10 cellular contexts compared by ENCODE assay signal in the genomic region with DNA sequence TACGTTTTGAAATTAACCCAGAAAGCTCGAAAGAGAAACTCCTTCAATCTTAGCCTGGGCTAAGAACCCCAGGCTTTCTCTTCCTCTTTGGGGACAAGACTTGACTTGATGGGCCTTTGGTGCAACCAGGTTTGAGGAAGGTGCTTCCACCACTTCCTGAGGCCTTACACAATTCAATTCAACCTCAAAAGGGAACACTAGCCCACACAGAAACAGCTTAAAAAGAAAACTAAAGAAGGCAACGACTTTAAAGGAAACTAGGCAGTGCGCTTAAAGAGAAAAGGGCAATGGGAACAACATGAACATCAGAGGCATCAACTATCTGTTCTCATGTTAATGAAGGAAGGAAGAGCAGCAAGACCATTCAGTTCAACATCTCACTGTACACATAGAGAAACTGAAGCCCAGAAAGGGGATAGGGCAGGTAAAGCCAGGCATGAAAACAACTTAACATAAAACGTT. TPM values are rescaled to one million over a fixed set of nuclear protein-coding genes. Genes with fewer than 3 reads are reported as not detected.
A peak's percentile ranks its signal among the peaks of the same experiment; 100 is the strongest.
DNase-seq lines count a peak whose midpoint lies in the region; ATAC-seq and FAIRE-seq lines count a peak whose summit lies in the region.
"Had no signal": no experiment of that assay in that cellular context is flagged by ENCODE, and none has a peak within 500 bp of the region (broad histone marks: within the 10 kb centered on the region; RNA-seq: fewer than 3 reads in every experiment).

No MANE protein-coding gene starts in this region.

- peaks cover 41% of the 10 kb centered on the region for H3K4me1 Mint-ChIP-seq in activated CD8-positive, alpha-beta memory T cell treated with anti-CD3 and anti-CD28 coated beads, Interleukin-2, amount 10 ng/mL, durations not matched to agents 7 days and 5 days

- CTCF ChIA-PET in activated CD8-positive, alpha-beta memory T cell treated with anti-CD3 and anti-CD28 coated beads, Interleukin-2, amount 10 ng/mL, durations not matched to agents 7 days and 5 days (lab: Charles Lee), result interaction anchor here (0.7 to 3.0 kb wide), 5 partner anchors 8 to 55 kb away, joined by 3 to 9 read pairs (median 3); no protein-coding TSS in a partner anchor

- no peak for DNase-seq in activated CD8-positive, alpha-beta memory T cell treated with anti-CD3 and anti-CD28 coated beads, Interleukin-2, amount 10 ng/mL, durations not matched to agents 7 days and 5 days
- no peak for DNase-seq in activated CD8-positive, alpha-beta memory T cell treated with anti-CD3 and anti-CD28 coated beads, Interleukin-2, amount 50 U/mL, for 4 hours
- peak; percentile 65 for DNase-seq in SIG-M5 (lab: John Stamatoyannopoulos, UW)
- no peak for DNase-seq in stimulated activated naive CD8-positive, alpha-beta T cell treated with anti-CD3 and anti-CD28 coated beads, Interleukin-15, Interleukin-2, amounts not matched to agents 100 U/mL and 50 U/mL, for 24 hours
- no peak for DNase-seq in NCI-H187 treated with DMSO at 0.1 percent for 48 hours (lab: John Stamatoyannopoulos, UW)
- no peak for DNase-seq in RCC 7860 (ENCODE audit: low spot score)
- DNase-seq in mucosa of gallbladder (ENCODE audit: low spot score), result no peak
- DNase-seq: ACHN, WERI-Rb-1 had no signal

- H3K27ac Mint-ChIP-seq in activated CD8-positive, alpha-beta memory T cell treated with anti-CD3 and anti-CD28 coated beads, Interleukin-2, amount 10 ng/mL, durations not matched to agents 7 days and 5 days, result peak overlapping the region; percentile 74

- H3K36me3 Mint-ChIP-seq in activated CD8-positive, alpha-beta memory T cell treated with anti-CD3 and anti-CD28 coated beads, Interleukin-2, amount 10 ng/mL, durations not matched to agents 7 days and 5 days, result peaks cover 2% of the 10 kb centered on the region

- ATAC-seq in activated CD8-positive, alpha-beta memory T cell treated with anti-CD3 and anti-CD28 coated beads, Interleukin-2, amount 10 ng/mL, durations not matched to agents 7 days and 5 days, result peak; percentile 47
- peak; percentile 73 for ATAC-seq in HG02870 (IDR thresholded peaks at IDR 0.05; ENCODE audit: unreplicated experiment)
- ATAC-seq in stimulated activated naive CD8-positive, alpha-beta T cell treated with anti-CD3 and anti-CD28 coated beads, Interleukin-15, Interleukin-2, amounts not matched to agents 100 U/mL and 50 U/mL, for 24 hours, result peak; percentile 26

- peak overlapping the region; percentile 24 for H3K4me3 Mint-ChIP-seq in activated CD8-positive, alpha-beta memory T cell treated with anti-CD3 and anti-CD28 coated beads, Interleukin-2, amount 10 ng/mL, durations not matched to agents 7 days and 5 days

- no peak for FAIRE-seq in RCC 7860 (lab: Jason Lieb, UNC)

- H3K27me3 Mint-ChIP-seq in activated CD8-positive, alpha-beta memory T cell treated with anti-CD3 and anti-CD28 coated beads, Interleukin-2, amount 10 ng/mL, durations not matched to agents 7 days and 5 days, result peaks cover 6% of the 10 kb centered on the region

- H3K9me3 Mint-ChIP-seq in activated CD8-positive, alpha-beta memory T cell treated with anti-CD3 and anti-CD28 coated beads, Interleukin-2, amount 10 ng/mL, durations not matched to agents 7 days and 5 days (ENCODE audit: low read depth), result no peaks in the 10 kb centered on the region

RNA-seq across cellular contexts. Expression of a gene that starts 24.8 kb away (rescaled TPM):
- 10 to 100 TPM; 66.1 to 75.5 TPM for total RNA-seq in activated CD8-positive, alpha-beta memory T cell treated with anti-CD3 and anti-CD28 coated beads, Interleukin-2, amount 10 ng/mL, durations not matched to agents 7 days and 5 days
- 114 TPM for total RNA-seq in mucosa of gallbladder
